In genomic region chr14:99001241-99001640, GRCh38 we compare ENCODE assay signal across 25 cellular contexts.
"Had no signal": no experiment of that assay in that cellular context is flagged by ENCODE, and none has a peak within 500 bp of the region (broad histone marks: within the 10 kb centered on the region; RNA-seq: fewer than 3 reads in every experiment).

No MANE protein-coding gene starts in this region.

- H3K36me3 ChIP-seq: brain microvascular endothelial cell, cardiac muscle cell, SJCRH30 had no signal

- H3K27me3 Mint-ChIP-seq: activated B cell treated with CpG ODN at 0.5 μM for 24 hours; activated CD4-positive, alpha-beta memory T cell treated with anti-CD3 and anti-CD28 coated beads for 36 hours; activated CD4-positive, alpha-beta T cell treated with anti-CD3 and anti-CD28 coated beads, Interleukin-2, amount 10 ng/mL, durations not matched to agents 7 days and 5 days; activated naive CD8-positive, alpha-beta T cell treated with anti-CD3 and anti-CD28 coated beads for 36 hours; activated T-cell treated with anti-CD3 and anti-CD28 coated beads, Interleukin-2, amount 50 U/mL, for 24 hours; activated T-helper 17 cell treated with anti-CD3 and anti-CD28 coated beads, Interleukin-2, amount 50 U/mL, for 72 hours; T-helper 17 cell had no signal

- H3K4me3 ChIP-seq: cardiac muscle cell, SJCRH30 had no signal

- H3K9me3 ChIP-seq: SJCRH30 had no signal

- H3K27ac ChIP-seq: brain microvascular endothelial cell, cardiac muscle cell, RWPE1, SJCRH30 had no signal

- H3K4me1 ChIP-seq: SJCRH30 had no signal

- H3K9me3 Mint-ChIP-seq: activated CD4-positive, alpha-beta memory T cell treated with anti-CD3 and anti-CD28 coated beads for 36 hours; activated naive CD4-positive, alpha-beta T cell treated with anti-CD3 and anti-CD28 coated beads, Interleukin-2, amount 10 ng/mL, durations not matched to agents 7 days and 5 days; activated naive CD8-positive, alpha-beta T cell treated with anti-CD3 and anti-CD28 coated beads for 36 hours; activated T-cell treated with anti-CD3 and anti-CD28 coated beads, Interleukin-2, amount 50 U/mL, for 24 hours; activated T-helper 17 cell treated with anti-CD3 and anti-CD28 coated beads, Interleukin-2, amount 50 U/mL, for 72 hours had no signal

- H3K4me1 Mint-ChIP-seq: activated B cell treated with CpG ODN at 0.5 μM for 24 hours; activated naive CD4-positive, alpha-beta T cell treated with anti-CD3 and anti-CD28 coated beads, Interleukin-2, amount 10 ng/mL, durations not matched to agents 7 days and 5 days; activated T-helper 17 cell treated with anti-CD3 and anti-CD28 coated beads, Interleukin-2, amount 50 U/mL, for 72 hours; T-helper 17 cell had no signal

- H3K27ac Mint-ChIP-seq: activated B cell treated with CpG ODN at 0.5 μM for 24 hours; activated CD4-positive, alpha-beta memory T cell treated with anti-CD3 and anti-CD28 coated beads for 36 hours; activated CD4-positive, alpha-beta T cell treated with anti-CD3 and anti-CD28 coated beads, Interleukin-2, amount 10 ng/mL, durations not matched to agents 7 days and 5 days; activated naive CD4-positive, alpha-beta T cell treated with anti-CD3 and anti-CD28 coated beads, Interleukin-2, amount 10 ng/mL, durations not matched to agents 7 days and 5 days; activated naive CD8-positive, alpha-beta T cell treated with anti-CD3 and anti-CD28 coated beads for 36 hours; activated T-cell treated with anti-CD3 and anti-CD28 coated beads, Interleukin-2, amount 50 U/mL, for 24 hours; activated T-helper 17 cell treated with anti-CD3 and anti-CD28 coated beads, Interleukin-2, amount 50 U/mL, for 72 hours; T-helper 17 cell had no signal

- DNase-seq: activated B cell treated with CpG ODN at 0.5 μM for 24 hours; activated CD4-positive, alpha-beta memory T cell treated with anti-CD3 and anti-CD28 coated beads for 36 hours; activated CD4-positive, alpha-beta T cell treated with anti-CD3 and anti-CD28 coated beads for 1 hour; activated CD4-positive, alpha-beta T cell treated with anti-CD3 and anti-CD28 coated beads, Interleukin-2, amount 10 ng/mL, durations not matched to agents 7 days and 5 days; activated gamma-delta T cell treated with Interleukin-2 at 50 U/mL for 16 hours; activated naive CD4-positive, alpha-beta T cell treated with anti-CD3 and anti-CD28 coated beads, Interleukin-2, amount 10 ng/mL, durations not matched to agents 7 days and 5 days; activated naive CD8-positive, alpha-beta T cell treated with anti-CD3 and anti-CD28 coated beads for 36 hours; activated T-cell treated with anti-CD3 and anti-CD28 coated beads, Interleukin-2, amount 50 U/mL, for 24 hours; brain microvascular endothelial cell; IMR-90; KG1; NCI-H1092; NCI-H1417; NCI-H2029; NCI-H2107; NCI-H345; NCI-H510A; NCI-H526 treated with DMSO at 0.1 percent for 48 hours; Right ventricle myocardium superior; SJCRH30; T-helper 17 cell; T-helper 9 cell had no signal

- H3K27me3 ChIP-seq: brain microvascular endothelial cell, cardiac muscle cell, SJCRH30 had no signal

- H3K36me3 Mint-ChIP-seq: activated CD4-positive, alpha-beta memory T cell treated with anti-CD3 and anti-CD28 coated beads for 36 hours; activated naive CD4-positive, alpha-beta T cell treated with anti-CD3 and anti-CD28 coated beads, Interleukin-2, amount 10 ng/mL, durations not matched to agents 7 days and 5 days; activated naive CD8-positive, alpha-beta T cell treated with anti-CD3 and anti-CD28 coated beads for 36 hours had no signal

- H3K4me3 Mint-ChIP-seq: activated B cell treated with CpG ODN at 0.5 μM for 24 hours; activated CD4-positive, alpha-beta memory T cell treated with anti-CD3 and anti-CD28 coated beads for 36 hours; activated CD4-positive, alpha-beta T cell treated with anti-CD3 and anti-CD28 coated beads, Interleukin-2, amount 10 ng/mL, durations not matched to agents 7 days and 5 days; activated naive CD4-positive, alpha-beta T cell treated with anti-CD3 and anti-CD28 coated beads, Interleukin-2, amount 10 ng/mL, durations not matched to agents 7 days and 5 days; activated naive CD8-positive, alpha-beta T cell treated with anti-CD3 and anti-CD28 coated beads for 36 hours; activated T-cell treated with anti-CD3 and anti-CD28 coated beads, Interleukin-2, amount 50 U/mL, for 24 hours; activated T-helper 17 cell treated with anti-CD3 and anti-CD28 coated beads, Interleukin-2, amount 50 U/mL, for 72 hours; T-helper 17 cell had no signal

- ATAC-seq: activated T-helper 17 cell treated with anti-CD3 and anti-CD28 coated beads, Interleukin-2, amount 50 U/mL, for 72 hours; T-helper 17 cell had no signal
